Comparison of ENCODE assay signal across 1 cellular context in the genomic region with DNA sequence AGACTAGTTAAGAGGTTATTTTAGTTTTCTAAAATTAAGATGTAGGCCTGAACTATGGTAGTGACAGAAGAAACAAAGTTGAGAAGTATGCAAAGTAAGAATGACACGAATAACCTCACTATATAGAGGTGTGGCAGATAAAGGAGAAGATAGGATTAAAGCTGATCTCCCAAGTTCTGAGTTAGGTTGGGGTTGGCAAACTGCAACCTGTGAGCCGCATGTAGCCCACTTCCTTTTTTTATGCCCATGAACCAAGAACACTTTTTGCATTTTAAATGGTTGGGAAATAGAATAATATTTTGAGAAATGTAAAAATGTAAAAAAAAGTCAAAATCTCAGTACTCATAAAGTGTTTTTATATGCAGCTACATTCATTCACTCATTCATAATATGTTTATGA.
TF ChIP-seq lines count a peak whose summit lies in the region.

No MANE protein-coding gene starts in this region.

TF ChIP-seq in WTC11, 78 proteins besides CTCF, POLR2A, EP300 and RAD21 (continued from another document):
- TF ChIP-seq HMGXB4 (CRISPR knock-in tag; IDR thresholded peaks at IDR 0.05) (no peak), FOXP1 (CRISPR knock-in tag; IDR thresholded peaks at IDR 0.05; ENCODE audit: borderline replicate concordance) (no peak)
TF ChIP-seq in WTC11: peak in this region for 0.
